In the genomic region with DNA sequence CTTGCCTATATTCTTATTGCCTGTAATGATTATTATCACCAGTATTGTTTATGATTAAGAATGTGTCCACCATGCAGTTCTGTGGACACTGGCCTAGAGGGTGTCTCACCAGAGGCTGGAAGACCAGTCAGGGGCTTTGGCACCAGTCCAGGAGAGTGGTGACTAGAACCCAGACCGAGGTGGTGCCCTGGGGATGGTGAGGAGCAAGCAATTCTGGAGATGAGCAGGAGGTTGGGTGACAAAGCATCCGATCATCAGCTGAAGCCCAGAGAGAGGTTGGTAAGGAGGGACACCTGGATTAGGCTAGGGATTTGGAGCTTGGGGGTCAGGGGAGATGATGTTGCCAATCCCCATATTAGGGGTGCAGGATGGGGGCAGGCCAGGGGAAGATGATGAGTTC, we compare ENCODE assay signal across 32 cellular contexts.
"Had no signal": no experiment of that assay in that cellular context is flagged by ENCODE, and none has a peak within 500 bp of the region (broad histone marks: within the 10 kb centered on the region; RNA-seq: fewer than 3 reads in every experiment).

No MANE protein-coding gene starts in this region.

- H3K4me3 ChIP-seq: adrenal gland, body of pancreas, colonic mucosa, dorsolateral prefrontal cortex had no signal

- H3K27me3 ChIP-seq: adrenal gland, body of pancreas, colonic mucosa had no signal

- H3K4me3 Mint-ChIP-seq: activated B cell treated with CpG ODN at 0.5 μM for 24 hours; activated CD8-positive, alpha-beta memory T cell treated with anti-CD3 and anti-CD28 coated beads, Interleukin-2, amount 10 ng/mL, durations not matched to agents 7 days and 5 days; activated CD8-positive, alpha-beta T cell treated with anti-CD3 and anti-CD28 coated beads for 36 hours; activated naive CD4-positive, alpha-beta T cell treated with anti-CD3 and anti-CD28 coated beads, Interleukin-2, amount 10 ng/mL, durations not matched to agents 7 days and 5 days; activated T-cell treated with anti-CD3 and anti-CD28 coated beads, Interleukin-2, amount 50 U/mL, for 24 hours; activated T-cell treated with anti-CD3 and anti-CD28 coated beads, Interleukin-2, amount 50 U/mL, for 72 hours; dendritic cell treated with granulocyte-macrophage colony-stimulating factor and Interleukin-4, amounts not matched to agents 40 ng/mL and 50 ng/mL, for 4 days; endodermal cell; T-helper 17 cell; T-helper 2 cell treated with Interferon-gamma antibody and Interleukin-4, amounts not matched to agents 5 μg/mL and 100 μg/mL, for 36 hours had no signal

- DNase-seq: activated B cell treated with CpG ODN at 0.5 μM for 24 hours; activated CD4-positive, alpha-beta T cell treated with anti-CD3 and anti-CD28 coated beads for 48 hours; activated CD4-positive, alpha-beta T cell treated with anti-CD3 and anti-CD28 coated beads, Interleukin-2, amount 50 U/mL, for 1 hour; activated CD4-positive, alpha-beta T cell treated with anti-CD3 and anti-CD28 coated beads, Interleukin-2, amount 50 U/mL, for 48 hours; activated CD8-positive, alpha-beta memory T cell treated with anti-CD3 and anti-CD28 coated beads, Interleukin-2, amount 10 ng/mL, durations not matched to agents 7 days and 5 days; activated CD8-positive, alpha-beta memory T cell treated with anti-CD3 and anti-CD28 coated beads, Interleukin-2, amount 50 U/mL, for 4 hours; activated CD8-positive, alpha-beta T cell treated with anti-CD3 and anti-CD28 coated beads for 36 hours; activated gamma-delta T cell; activated naive CD4-positive, alpha-beta T cell; activated naive CD4-positive, alpha-beta T cell treated with anti-CD3 and anti-CD28 coated beads, Interleukin-2, amount 10 ng/mL, durations not matched to agents 7 days and 5 days; activated T-cell treated with anti-CD3 and anti-CD28 coated beads for 4 hours; activated T-cell treated with anti-CD3 and anti-CD28 coated beads, Interleukin-2, amount 50 U/mL, for 24 hours; activated T-cell treated with anti-CD3 and anti-CD28 coated beads, Interleukin-2, amount 50 U/mL, for 72 hours; adrenal gland; amygdala; aorta; body of pancreas; caudate nucleus; colonic mucosa; dorsolateral prefrontal cortex; effector memory CD4-positive, alpha-beta T cell; endodermal cell; foreskin fibroblast; T-helper 1 cell; T-helper 17 cell; T1000; WERI-Rb-1 had no signal

- H3K9me3 Mint-ChIP-seq: activated B cell treated with CpG ODN at 0.5 μM for 24 hours; activated CD8-positive, alpha-beta T cell treated with anti-CD3 and anti-CD28 coated beads for 36 hours; activated naive CD4-positive, alpha-beta T cell treated with anti-CD3 and anti-CD28 coated beads, Interleukin-2, amount 10 ng/mL, durations not matched to agents 7 days and 5 days; activated naive CD4-positive, alpha-beta T cell treated with anti-CD3 and anti-CD28 coated beads, Interleukin-2, amount 50 U/mL, for 72 hours; activated T-cell treated with anti-CD3 and anti-CD28 coated beads, Interleukin-2, amount 50 U/mL, for 24 hours; activated T-cell treated with anti-CD3 and anti-CD28 coated beads, Interleukin-2, amount 50 U/mL, for 72 hours; dendritic cell treated with granulocyte-macrophage colony-stimulating factor and Interleukin-4, amounts not matched to agents 40 ng/mL and 50 ng/mL, for 4 days; endodermal cell; T-helper 2 cell treated with Interferon-gamma antibody and Interleukin-4, amounts not matched to agents 5 μg/mL and 100 μg/mL, for 36 hours had no signal

- H3K36me3 ChIP-seq: adrenal gland, colonic mucosa, WERI-Rb-1 had no signal

- H3K27me3 Mint-ChIP-seq: activated B cell treated with CpG ODN at 0.5 μM for 24 hours; activated CD8-positive, alpha-beta memory T cell treated with anti-CD3 and anti-CD28 coated beads, Interleukin-2, amount 10 ng/mL, durations not matched to agents 7 days and 5 days had no signal

- H3K27ac ChIP-seq: adrenal gland, body of pancreas, colonic mucosa, dorsolateral prefrontal cortex, WERI-Rb-1 had no signal

- H3K4me1 ChIP-seq: adrenal gland, colonic mucosa had no signal

- H3K27ac Mint-ChIP-seq: activated B cell treated with CpG ODN at 0.5 μM for 24 hours; activated CD8-positive, alpha-beta memory T cell treated with anti-CD3 and anti-CD28 coated beads, Interleukin-2, amount 10 ng/mL, durations not matched to agents 7 days and 5 days; activated CD8-positive, alpha-beta T cell treated with anti-CD3 and anti-CD28 coated beads for 36 hours; activated naive CD4-positive, alpha-beta T cell treated with anti-CD3 and anti-CD28 coated beads, Interleukin-2, amount 10 ng/mL, durations not matched to agents 7 days and 5 days; activated naive CD4-positive, alpha-beta T cell treated with anti-CD3 and anti-CD28 coated beads, Interleukin-2, amount 50 U/mL, for 72 hours; activated T-cell treated with anti-CD3 and anti-CD28 coated beads, Interleukin-2, amount 50 U/mL, for 24 hours; activated T-cell treated with anti-CD3 and anti-CD28 coated beads, Interleukin-2, amount 50 U/mL, for 72 hours; dendritic cell treated with granulocyte-macrophage colony-stimulating factor and Interleukin-4, amounts not matched to agents 40 ng/mL and 50 ng/mL, for 4 days; endodermal cell; T-helper 17 cell; T-helper 2 cell treated with Interferon-gamma antibody and Interleukin-4, amounts not matched to agents 5 μg/mL and 100 μg/mL, for 36 hours had no signal

- H3K4me1 Mint-ChIP-seq: activated B cell treated with CpG ODN at 0.5 μM for 24 hours; activated CD8-positive, alpha-beta memory T cell treated with anti-CD3 and anti-CD28 coated beads, Interleukin-2, amount 10 ng/mL, durations not matched to agents 7 days and 5 days; activated naive CD4-positive, alpha-beta T cell treated with anti-CD3 and anti-CD28 coated beads, Interleukin-2, amount 10 ng/mL, durations not matched to agents 7 days and 5 days; endodermal cell; T-helper 17 cell had no signal

- H3K9me3 ChIP-seq: adrenal gland, body of pancreas, colonic mucosa had no signal

- ATAC-seq: activated CD4-positive, CD25-positive, alpha-beta regulatory T cell treated with anti-CD3 and anti-CD28 coated beads, Interleukin-2, amount 50 U/mL, for 24 hours; activated CD8-positive, alpha-beta memory T cell treated with anti-CD3 and anti-CD28 coated beads, Interleukin-2, amount 10 ng/mL, durations not matched to agents 7 days and 5 days; activated CD8-positive, alpha-beta T cell treated with anti-CD3 and anti-CD28 coated beads for 36 hours; activated naive CD4-positive, alpha-beta T cell treated with anti-CD3 and anti-CD28 coated beads, Interleukin-2, amount 50 U/mL, for 72 hours; activated T-cell treated with anti-CD3 and anti-CD28 coated beads, Interleukin-2, amount 50 U/mL, for 72 hours; body of pancreas; esophagus mucosa; T-helper 17 cell had no signal
